ENCODE assay signal across 8 cellular contexts in genomic region chr11:46381046-46381835, GRCh38. TPM values are rescaled to one million over a fixed set of nuclear protein-coding genes. Genes with fewer than 3 reads are reported as not detected.
DNase-seq lines count a peak whose midpoint lies in the region; ATAC-seq and TF ChIP-seq lines count a peak whose summit lies in the region.

MDK (plus strand) TSS chr11:46381669; CDS start chr11:46382058, 389 bp downstream.

- H4K20me1 ChIP-seq in Loucy (ENCODE audit: insufficient read depth, low read length, poor library complexity, severe bottlenecking) = peaks cover 3% of the 10 kb centered on the region
- peaks cover 11% of the 10 kb centered on the region for H4K20me1 ChIP-seq in smooth muscle cell (ENCODE audit: low read depth)

- no peak for TF ChIP-seq CTCF in GM06990 (IDR thresholded peaks at IDR 0.05; ENCODE audit: insufficient read depth, low read length, poor library complexity, severe bottlenecking)
- TF ChIP-seq CTCF in Loucy (conservative IDR thresholded peaks at IDR 0.05; ENCODE audit: low read length) = no peak
- no peak for TF ChIP-seq CTCF in astrocyte of the spinal cord (IDR thresholded peaks at IDR 0.05; ENCODE audit: low read depth, low read length)
- TF ChIP-seq CTCF in smooth muscle cell (IDR thresholded peaks at IDR 0.05; ENCODE audit: borderline replicate concordance, insufficient read depth, poor library complexity, severe bottlenecking) = no peak

- 0% methylated on average over 22 of the region's 97 CpGs for WGBS in smooth muscle cell (ENCODE audit: low lambda C conversion rate)

- ATAC-seq in GM21381 (IDR thresholded peaks at IDR 0.05; ENCODE audit: unreplicated experiment) (no peak), GM21423 (IDR thresholded peaks at IDR 0.05; ENCODE audit: unreplicated experiment) (no peak)

- peaks cover 7% of the 10 kb centered on the region for H3K36me3 ChIP-seq in GM06990 (ENCODE audit: control insufficient read depth, insufficient read depth, low read length)
- peaks cover 28% of the 10 kb centered on the region; the same call in 1 of the 2 replicates for H3K36me3 ChIP-seq in Loucy (ENCODE audit: insufficient read depth, low read length)
- no peaks in the 10 kb centered on the region for H3K36me3 ChIP-seq in smooth muscle cell (ENCODE audit: low read depth)

- H3K79me2 ChIP-seq in Loucy (ENCODE audit: insufficient read depth, low read length) (no peaks in the 10 kb centered on the region), smooth muscle cell (ENCODE audit: low read depth) (no peaks in the 10 kb centered on the region)

- no peak within 1 kb of the TSS for H3K9ac ChIP-seq in Loucy (ENCODE audit: low read depth, low read length, poor library complexity, severe bottlenecking)
- peak within 1 kb of the TSS; percentile 83 for H3K9ac ChIP-seq in smooth muscle cell (ENCODE audit: low read depth)

- H3K4me1 ChIP-seq in Loucy (ENCODE audit: insufficient read depth, low read length, poor library complexity, severe bottlenecking) (no peaks in the 10 kb centered on the region), smooth muscle cell (ENCODE audit: low read depth) (peaks cover 8% of the 10 kb centered on the region)

- no peaks in the 10 kb centered on the region for H3K9me2 ChIP-seq in Loucy (replicated peaks; ENCODE audit: low read depth, low read length)

- H3K9me3 ChIP-seq in Loucy (ENCODE audit: insufficient read depth, low read depth, low read length) (no peaks in the 10 kb centered on the region), smooth muscle cell (replicated peaks; ENCODE audit: low read depth) (no peaks in the 10 kb centered on the region)

- peak within 1 kb of the TSS; percentile 76 for H3K27ac ChIP-seq in smooth muscle cell (ENCODE audit: low read depth)

- H2AFZ ChIP-seq in Loucy (ENCODE audit: low read length) = no peak within 1 kb of the TSS
- no peak within 1 kb of the TSS for H2AFZ ChIP-seq in smooth muscle cell (ENCODE audit: low read depth)

- H3K4me3 ChIP-seq in GM06990 (replicated peaks; ENCODE audit: low read depth, low read length) (peak within 1 kb of the TSS; percentile 59), Loucy (ENCODE audit: low read length, poor library complexity, severe bottlenecking) (peak within 1 kb of the TSS; percentile 29), astrocyte of the spinal cord (ENCODE audit: low read depth, low read length) (peak within 1 kb of the TSS; percentile 55), smooth muscle cell (peak within 1 kb of the TSS; percentile 78)

- in situ Hi-C loops in astrocyte of the spinal cord (cut with HindIII; ENCODE audit: low sequenced_read_pairs) = no loop called here

- DNase-seq in GM06990 (ENCODE audit: extremely low read depth, insufficient read length) (no peak), astrocyte of the spinal cord (ENCODE audit: low read depth, low spot score) (no peak), iPS-NIHi11 (ENCODE audit: low spot score) (peak; percentile 82), smooth muscle cell (lab: John Stamatoyannopoulos, UW; ENCODE audit: unreplicated experiment) (no peak)
- DNase-seq in stimulated activated CD4-positive, alpha-beta T cell treated with anti-CD3 and anti-CD28 coated beads, Interleukin-4, amount 100 ng/mL, for 24 hours = no peak

- H3K27me3 ChIP-seq in GM06990 (replicated peaks; ENCODE audit: control insufficient read depth, insufficient read depth, low read length) (peaks cover 1% of the 10 kb centered on the region; the same call in 1 of the 2 replicates), Loucy (ENCODE audit: insufficient read depth, low read length, poor library complexity, severe bottlenecking) (no peaks in the 10 kb centered on the region), smooth muscle cell (ENCODE audit: low read depth) (no peaks in the 10 kb centered on the region)

- H3F3A ChIP-seq in Loucy (ENCODE audit: low read depth) = no peaks in the 10 kb centered on the region
- peaks cover 3% of the 10 kb centered on the region for H3F3A ChIP-seq in smooth muscle cell (ENCODE audit: low read depth)

- peak within 1 kb of the TSS; percentile 40 for H3K4me2 ChIP-seq in Loucy (ENCODE audit: low read depth, low read length, poor library complexity, severe bottlenecking)
- peak within 1 kb of the TSS; percentile 100 for H3K4me2 ChIP-seq in smooth muscle cell

RNA-seq across cellular contexts. Expression of gene MDK, which starts in this region (rescaled TPM):
- 403 and 490 TPM in 2 replicates for total RNA-seq in smooth muscle cell
- polyA plus RNA-seq in smooth muscle cell = 667 and 755 TPM in 2 replicates
